8 cellular contexts compared by ENCODE assay signal in the genomic region with DNA sequence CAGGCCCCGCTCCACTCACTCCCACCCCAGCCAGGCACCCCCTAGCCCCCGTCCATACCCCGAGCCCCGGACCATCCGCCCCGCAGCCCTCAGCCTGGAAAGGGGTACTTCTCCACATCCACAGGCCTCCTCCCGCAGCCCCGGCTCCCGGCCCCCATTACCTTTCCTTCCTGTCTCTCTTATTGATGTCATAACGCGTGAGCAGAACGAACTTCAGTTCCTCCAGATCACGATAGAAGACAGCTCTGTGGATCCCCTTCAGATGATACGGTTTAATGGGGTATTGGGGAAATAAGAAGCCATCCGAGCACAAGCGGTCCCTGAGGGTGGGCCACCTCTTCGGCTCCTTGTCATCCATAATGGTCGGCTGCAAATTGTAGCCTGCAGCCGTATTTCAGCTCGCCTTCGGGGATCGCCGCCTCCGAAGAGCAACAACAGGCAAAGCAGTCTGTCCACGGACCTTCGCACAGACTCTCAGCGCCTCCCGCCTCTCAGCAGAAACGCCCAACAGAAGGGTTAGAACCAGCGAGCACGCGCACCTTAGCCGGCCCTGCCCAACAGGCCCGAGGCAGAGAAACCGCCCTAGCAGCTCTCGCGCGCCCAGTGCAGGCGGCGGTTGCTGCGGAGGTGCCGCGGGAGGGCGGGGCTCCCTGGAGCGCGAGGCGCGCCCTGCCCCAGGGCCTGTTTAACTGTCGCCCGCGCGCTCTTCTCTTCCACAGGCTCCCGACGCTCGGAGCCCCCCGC. TPM values are rescaled to one million over a fixed set of nuclear protein-coding genes. Genes with fewer than 3 reads are reported as not detected.
DNase-seq lines count a peak whose midpoint lies in the region; ATAC-seq and TF ChIP-seq lines count a peak whose summit lies in the region.
"Not testable (repeated sequence)": the region's sequence is repeated elsewhere in the genome, so short reads cannot be mapped to it uniquely, and the experiment has no call there.

A gene (minus strand): TSS at position 474 of the 744 bp plus-strand sequence. CDS start 116 bp downstream, at position 358.

- H3K36me3 Mint-ChIP-seq in CD14-positive monocyte = not testable (repeated sequence)

- peaks cover 13% of the 10 kb centered on the region; the same call in 1 of the 2 replicates for H3K27me3 ChIP-seq in PC-9 (ENCODE audit: insufficient read depth, low read depth)

- intact Hi-C loops in CD14-positive monocyte (cut with micrococcal nuclease) = loop anchor here in 1 of 2 donors (10.0 kb wide), 2 partner anchors 183 to 273 kb away; a partner anchor contains a TSS
- intact Hi-C loops in PC-9 (cut with micrococcal nuclease; ENCODE audit: unreplicated experiment) = not testable (repeated sequence)

- peak within 1 kb of the TSS; percentile 95 for H3K4me2 ChIP-seq in PC-9

- H3K9me3 ChIP-seq in PC-9 (ENCODE audit: insufficient read depth, low read depth) = not testable (repeated sequence)

- H3K4me1 Mint-ChIP-seq in CD14-positive monocyte = not testable (repeated sequence)

- ATAC-seq in GM19395 (IDR thresholded peaks at IDR 0.05; ENCODE audit: unreplicated experiment) (peak; percentile 88), HG03066 (IDR thresholded peaks at IDR 0.05; ENCODE audit: low read depth, unreplicated experiment) (peak; percentile 90), esophagus mucosa (peak; percentile 95)

- peak within 1 kb of the TSS; percentile 93 to 94 for H3K4me3 Mint-ChIP-seq in CD14-positive monocyte

- H3K4me1 ChIP-seq in PC-9 (replicated peaks; ENCODE audit: insufficient read depth) = peaks cover 12% of the 10 kb centered on the region; the same call in 1 of the 2 replicates

- H3K27ac ChIP-seq in PC-9 = 0 out of 2 replicates have a peak within 1 kb of the TSS, but pooled peaks have one; percentile 8

- peak within 1 kb of the TSS; percentile 77 to 92 (median 88) for H3K27ac Mint-ChIP-seq in CD14-positive monocyte

- CTCF ChIA-PET in PC-9 (lab: Charles Lee) = not testable (repeated sequence)

- not testable (repeated sequence) for H3F3A ChIP-seq in PC-9 (ENCODE audit: insufficient read depth, low read depth)

- not testable (repeated sequence) for H3K9me3 Mint-ChIP-seq in CD14-positive monocyte

- not testable (repeated sequence) for H3K79me2 ChIP-seq in PC-9 (ENCODE audit: low read depth)

- H2AFZ ChIP-seq in PC-9 = peak within 1 kb of the TSS; percentile 96

- not testable (repeated sequence) for TF ChIP-seq CTCF in CD14-positive monocyte (IDR thresholded peaks at IDR 0.05); PC-9 (conservative IDR thresholded peaks at IDR 0.05)

- H4K20me1 ChIP-seq in PC-9 (ENCODE audit: insufficient read depth) = not testable (repeated sequence)

- not testable (repeated sequence) for DNase-seq in CD14-positive monocyte (ENCODE audit: low spot score)
- peak; percentile 60 to 65 for DNase-seq in PC-9
- peak; percentile 74 for DNase-seq in activated effector memory CD4-positive, alpha-beta T cell treated with anti-CD3 and anti-CD28 coated beads, Interleukin-2, amount 50 U/mL, for 16 hours
- peak; percentile 38 for DNase-seq in medulla oblongata (ENCODE audit: extremely low spot score)
- DNase-seq in stimulated activated CD4-positive, alpha-beta T cell treated with anti-CD3 and anti-CD28 coated beads, Interleukin-15, amount 100 ng/mL, for 24 hours = peak; percentile 39

- POLR2A ChIA-PET in PC-9 (lab: Charles Lee; ENCODE audit: unreplicated experiment) = interaction anchor here (0.7 kb wide), 1 partner anchor 217 kb away, joined by 4 read pairs; a partner anchor contains a TSS

- H3K36me3 ChIP-seq in PC-9 (ENCODE audit: low read depth) = not testable (repeated sequence)

- peak within 1 kb of the TSS; percentile 67 for H3K4me3 ChIP-seq in PC-9

- BruUV-seq in PC-9 (replicated peaks; lab: Mats Ljungman, UMichigan) = not testable (repeated sequence)

- H3K27me3 Mint-ChIP-seq in CD14-positive monocyte (ENCODE audit: low read depth in 3 of 3) = not testable (repeated sequence)

- H3K9me2 ChIP-seq in PC-9 (ENCODE audit: insufficient read depth) = not testable (repeated sequence)

RNA-seq across cellular contexts. Expression of the gene that starts here (rescaled TPM):
- polyA plus RNA-seq in CD14-positive monocyte = 1 to 10 TPM in 1 of 2 donors, under 1 TPM in 1; 0.95 to 1.1 TPM
- total RNA-seq in PC-9 (2021) (25.8 and 28.3 TPM in 2 replicates), esophagus mucosa (9.6 TPM)
